15 cellular contexts compared by ENCODE assay signal in the genomic region with DNA sequence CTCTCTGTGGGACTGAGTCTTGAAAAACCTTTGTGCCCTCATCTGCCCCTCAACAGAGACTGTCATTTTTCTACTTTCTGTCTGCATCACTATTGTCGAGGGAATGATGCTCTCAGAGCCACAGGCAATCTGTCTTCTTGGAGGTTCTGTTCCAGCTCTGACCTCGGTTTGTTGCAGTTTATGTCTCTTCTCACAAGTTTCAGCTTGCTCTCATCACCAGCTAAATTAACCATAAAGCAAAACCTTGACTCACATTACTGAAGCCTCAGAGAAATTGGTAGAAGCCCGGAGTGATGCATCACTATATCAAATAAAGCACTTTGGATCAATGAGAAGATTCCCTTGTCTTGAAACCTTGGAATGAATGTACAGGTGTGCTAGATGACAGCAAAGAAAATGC.
A peak's percentile ranks its signal among the peaks of the same experiment; 100 is the strongest.
DNase-seq lines count a peak whose midpoint lies in the region; ATAC-seq and TF ChIP-seq lines count a peak whose summit lies in the region.
"Had no signal": no experiment of that assay in that cellular context is flagged by ENCODE, and none has a peak within 500 bp of the region (broad histone marks: within the 10 kb centered on the region; RNA-seq: fewer than 3 reads in every experiment).

No MANE protein-coding gene starts in this region.

- H3K9me3 Mint-ChIP-seq in HFFc6 = no peaks in the 10 kb centered on the region
- H3K9me3 Mint-ChIP-seq: activated CD4-positive, alpha-beta T cell treated with anti-CD3 and anti-CD28 coated beads, Interleukin-2, amount 10 ng/mL, durations not matched to agents 7 days and 5 days; nephron had no signal

- no peak for DNase-seq in HFFc6
- DNase-seq in astrocyte of the spinal cord (ENCODE audit: low read depth, low spot score) = no peak
- DNase-seq in fibroblast of pulmonary artery (ENCODE audit: low read depth) = no peak
- DNase-seq in substantia nigra (lab: John Stamatoyannopoulos, UW) = no peak
- DNase-seq in HK-2 (ENCODE audit: unreplicated experiment) = no peak
- no peak for DNase-seq in sciatic nerve (ENCODE audit: low spot score)
- no peak for DNase-seq in posterior vena cava (ENCODE audit: low spot score)
- DNase-seq: activated CD4-positive, alpha-beta T cell treated with anti-CD3 and anti-CD28 coated beads, Interleukin-2, amount 10 ng/mL, durations not matched to agents 7 days and 5 days; adrenal gland; AML-193; NCI-H526; stimulated activated CD4-positive, alpha-beta T cell treated with anti-CD3 and anti-CD28 coated beads, Interleukin-15, amount 100 ng/mL, for 24 hours; testis had no signal

- no peak for ATAC-seq in sciatic nerve
- ATAC-seq: Right ventricle myocardium inferior had no signal

- peaks cover 84% of the 10 kb centered on the region for H3K36me3 Mint-ChIP-seq in HFFc6 (ENCODE audit: low read depth)

- TF ChIP-seq CTCF in HFFc6 (IDR thresholded peaks at IDR 0.05) (no peak), astrocyte of the spinal cord (IDR thresholded peaks at IDR 0.05; ENCODE audit: low read depth, low read length) (no peak), fibroblast of pulmonary artery (IDR thresholded peaks at IDR 0.05; ENCODE audit: low read length, missing control alignments) (no peak)

- H3K4me3 ChIP-seq in astrocyte of the spinal cord (ENCODE audit: low read depth, low read length) (peak overlapping the region; percentile 86), fibroblast of pulmonary artery (replicated peaks; ENCODE audit: low read depth, low read length) (peak overlapping the region; percentile 70)
- H3K4me3 ChIP-seq: adrenal gland, testis had no signal

- no peaks in the 10 kb centered on the region for H3K27me3 Mint-ChIP-seq in HFFc6 (ENCODE audit: insufficient read depth)
- H3K27me3 Mint-ChIP-seq: activated CD4-positive, alpha-beta T cell treated with anti-CD3 and anti-CD28 coated beads, Interleukin-2, amount 10 ng/mL, durations not matched to agents 7 days and 5 days had no signal

- in situ Hi-C loops in astrocyte of the spinal cord (cut with HindIII; ENCODE audit: low sequenced_read_pairs) = no loop called here

- peak overlapping the region; percentile 77 for H3K27ac ChIP-seq in substantia nigra (ENCODE audit: low read depth, low read length, poor library complexity, severe bottlenecking)
- H3K27ac ChIP-seq: adrenal gland had no signal

- H3K4me1 Mint-ChIP-seq in HFFc6 (ENCODE audit: low read depth) = peaks cover 86% of the 10 kb centered on the region
- H3K4me1 Mint-ChIP-seq: activated CD4-positive, alpha-beta T cell treated with anti-CD3 and anti-CD28 coated beads, Interleukin-2, amount 10 ng/mL, durations not matched to agents 7 days and 5 days had no signal

- intact Hi-C loops in sciatic nerve (cut with DNase I) (loop anchor here (10.0 kb wide), 1 partner anchor 62 kb away; a partner anchor contains a TSS), posterior vena cava (cut with DNase I) (no loop called here)

- peak overlapping the region; percentile 96 for H3K4me3 Mint-ChIP-seq in HFFc6
- H3K4me3 Mint-ChIP-seq: activated CD4-positive, alpha-beta T cell treated with anti-CD3 and anti-CD28 coated beads, Interleukin-2, amount 10 ng/mL, durations not matched to agents 7 days and 5 days; nephron had no signal

- H3K27ac Mint-ChIP-seq in HFFc6 = peak overlapping the region; percentile 91
- H3K27ac Mint-ChIP-seq: activated CD4-positive, alpha-beta T cell treated with anti-CD3 and anti-CD28 coated beads, Interleukin-2, amount 10 ng/mL, durations not matched to agents 7 days and 5 days; nephron had no signal
